In the genomic region with DNA sequence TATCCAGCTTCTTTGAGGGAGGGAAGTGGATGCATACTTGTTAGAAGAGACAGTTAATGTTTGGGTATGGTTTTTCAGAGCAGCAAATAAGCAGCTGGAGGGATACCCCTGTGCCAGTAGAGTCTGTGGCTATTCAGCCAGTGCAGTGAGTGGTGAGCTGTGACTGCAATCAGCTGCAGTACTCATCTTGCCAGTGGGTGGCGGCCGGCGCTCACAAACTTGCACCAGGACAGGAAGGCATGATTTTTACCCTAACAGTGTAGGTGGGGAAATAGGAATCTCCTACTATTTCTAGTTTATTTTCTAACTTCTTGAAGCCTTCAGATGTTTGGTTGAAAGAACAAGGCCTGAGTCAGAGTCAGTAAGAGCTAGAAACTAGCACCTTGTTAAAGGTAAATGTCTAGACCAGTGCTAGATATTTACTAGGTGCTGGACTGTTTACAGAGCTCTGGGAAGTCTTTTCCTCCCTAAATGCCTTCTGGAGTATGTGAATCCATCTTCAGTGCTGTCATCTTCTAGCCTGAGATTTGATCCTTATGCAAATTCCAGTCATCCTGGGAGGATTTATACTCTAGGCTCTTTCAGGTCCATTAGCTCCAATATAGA, we compare ENCODE assay signal across 8 cellular contexts. TPM values are rescaled to one million over a fixed set of nuclear protein-coding genes. Genes with fewer than 3 reads are reported as not detected.
DNase-seq lines count a peak whose midpoint lies in the region; ATAC-seq and TF ChIP-seq lines count a peak whose summit lies in the region.

No MANE protein-coding gene starts in this region.

- no peaks in the 10 kb centered on the region for H3K27me3 Mint-ChIP-seq in WTC11 (ENCODE audit: low read depth)

- no peaks in the 10 kb centered on the region; the same call in 1 of the 2 replicates for H3K4me1 Mint-ChIP-seq in WTC11

- H3K9me3 Mint-ChIP-seq in WTC11 = no peaks in the 10 kb centered on the region

- H3K4me3 Mint-ChIP-seq in WTC11 = no peak overlapping the region

- H3K27ac ChIP-seq in caudate nucleus (ENCODE audit: low read depth, low read length) = no peak overlapping the region

- peak; percentile 93 for ATAC-seq in WTC11

- POLR2A ChIA-PET in WTC11 (lab: Charles Lee) = interaction anchor here (1.3 kb wide), 1 partner anchor 40 kb away, joined by 3 read pairs; no protein-coding TSS in a partner anchor

- TF ChIP-seq CTCF in LNCAP (IDR thresholded peaks at IDR 0.05) (peak; percentile 91), WTC11 (IDR thresholded peaks at IDR 0.05) (peak; percentile 61; the same call in 1 of the 2 replicates)

- CTCF ChIA-PET in WTC11 (lab: Charles Lee) = interaction anchor here (0.6 to 2.7 kb wide), 25 partner anchors 8 to 742 kb away, joined by 3 to 49 read pairs (median 4); partner anchors contain the start of gene TIMP4

- DNase-seq in NCI-H1417 (lab: John Stamatoyannopoulos, UW) (peak; percentile 1 to 53 (median 19)), NCI-H1417 treated with DMSO at 0.1 percent for 48 hours (lab: John Stamatoyannopoulos, UW) (no peak), GOT3 (lab: John Stamatoyannopoulos, UW) (peak; percentile 33), WTC11 (ENCODE audit: low spot score) (peak; percentile 74), caudate nucleus (lab: John Stamatoyannopoulos, UW) (peak in 32 of 61 donors; percentile 2 to 65 (median 36)), left kidney (ENCODE audit: low read depth, low spot score) (peak; percentile 85)
- peak; percentile 6 to 51 (median 18) for DNase-seq in stimulated activated CD4-positive, alpha-beta T cell treated with anti-CD3 and anti-CD28 coated beads, TNF-alpha, amount 100 ng/mL, for 1 hour (ENCODE audit: low read depth in 3 of 3, low spot score in 1 of 3)

- H3K27ac Mint-ChIP-seq in WTC11 = no peak overlapping the region

- no peaks in the 10 kb centered on the region for H3K36me3 Mint-ChIP-seq in WTC11

TF ChIP-seq in WTC11, 78 proteins besides CTCF, POLR2A, EP300 and RAD21:
- TF ChIP-seq CREM (CRISPR knock-in tag; IDR thresholded peaks at IDR 0.05) (no peak), ZNF416 (CRISPR knock-in tag; IDR thresholded peaks at IDR 0.05) (no peak), MYBL2 (CRISPR knock-in tag; IDR thresholded peaks at IDR 0.05) (no peak), GTF2I (CRISPR knock-in tag; conservative IDR thresholded peaks at IDR 0.05) (no peak), IRF2 (CRISPR knock-in tag; IDR thresholded peaks at IDR 0.05; ENCODE audit: borderline replicate concordance, low read depth) (no peak), SP1 (CRISPR knock-in tag; conservative IDR thresholded peaks at IDR 0.05) (no peak), OVOL2 (CRISPR knock-in tag; IDR thresholded peaks at IDR 0.05; ENCODE audit: borderline replicate concordance) (no peak), TEAD1 (CRISPR knock-in tag; IDR thresholded peaks at IDR 0.05) (no peak)
- TF ChIP-seq, protein P1, sequence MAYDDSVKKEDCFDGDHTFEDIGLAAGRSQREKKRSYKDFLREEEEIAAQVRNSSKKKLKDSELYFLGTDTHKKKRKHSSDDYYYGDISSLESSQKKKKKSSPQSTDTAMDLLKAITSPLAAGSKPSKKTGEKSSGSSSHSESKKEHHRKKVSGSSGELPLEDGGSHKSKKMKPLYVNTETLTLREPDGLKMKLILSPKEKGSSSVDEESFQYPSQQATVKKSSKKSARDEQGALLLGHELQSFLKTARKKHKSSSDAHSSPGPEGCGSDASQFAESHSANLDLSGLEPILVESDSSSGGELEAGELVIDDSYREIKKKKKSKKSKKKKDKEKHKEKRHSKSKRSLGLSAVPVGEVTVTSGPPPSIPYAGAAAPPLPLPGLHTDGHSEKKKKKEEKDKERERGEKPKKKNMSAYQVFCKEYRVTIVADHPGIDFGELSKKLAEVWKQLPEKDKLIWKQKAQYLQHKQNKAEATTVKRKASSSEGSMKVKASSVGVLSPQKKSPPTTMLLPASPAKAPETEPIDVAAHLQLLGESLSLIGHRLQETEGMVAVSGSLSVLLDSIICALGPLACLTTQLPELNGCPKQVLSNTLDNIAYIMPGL (CRISPR knock-in tag; IDR thresholded peaks at IDR 0.05) = no peak

RNA-seq across cellular contexts. Expression of gene TIMP4, which starts 23.6 kb away (rescaled TPM):
- 4.1 to 11.8 TPM (median 4.8 TPM) in 3 replicates for total RNA-seq in WTC11 (2021)
